Comparison of ENCODE assay signal across 20 cellular contexts in genomic region chr6:166855416-166855815, GRCh38.
"Had no signal": no experiment of that assay in that cellular context is flagged by ENCODE, and none has a peak within 500 bp of the region (broad histone marks: within the 10 kb centered on the region; RNA-seq: fewer than 3 reads in every experiment).

No MANE protein-coding gene starts in this region.

- ATAC-seq: activated CD4-positive, alpha-beta T cell treated with anti-CD3 and anti-CD28 coated beads for 36 hours; activated T-cell treated with anti-CD3 and anti-CD28 coated beads, Interleukin-2, amount 50 U/mL, for 4 hours; heart right ventricle; left lung had no signal

- DNase-seq: activated B cell treated with CpG ODN at 0.5 μM for 24 hours; activated CD4-positive, alpha-beta T cell treated with anti-CD3 and anti-CD28 coated beads for 36 hours; activated CD4-positive, alpha-beta T cell treated with anti-CD3 and anti-CD28 coated beads, Interleukin-2, amount 50 U/mL, for 4 hours; activated CD8-positive, alpha-beta memory T cell treated with anti-CD3 and anti-CD28 coated beads, Interleukin-2, amount 50 U/mL, for 48 hours; activated naive CD4-positive, alpha-beta T cell treated with anti-CD3 and anti-CD28 coated beads for 36 hours; activated T-cell treated with anti-CD3 and anti-CD28 coated beads, Interleukin-2, amount 50 U/mL, for 4 hours; cerebellar nuclear complex; heart right ventricle; left lung; naive B cell; posterior cingulate gyrus; spleen; stimulated activated CD4-positive, alpha-beta T cell treated with anti-CD3 and anti-CD28 coated beads, Interleukin-4, amount 100 ng/mL, for 1 hour; stimulated activated naive CD4-positive, alpha-beta T cell; T-helper 9 cell; testis; trophoblast cell; uterus had no signal

- H3K4me3 Mint-ChIP-seq: activated B cell treated with CpG ODN at 0.5 μM for 24 hours; activated CD4-positive, alpha-beta T cell treated with anti-CD3 and anti-CD28 coated beads for 36 hours; activated naive CD4-positive, alpha-beta T cell treated with anti-CD3 and anti-CD28 coated beads for 36 hours; activated T-cell treated with anti-CD3 and anti-CD28 coated beads, Interleukin-2, amount 50 U/mL, for 4 hours; naive B cell; neural progenitor cell had no signal

- H3K27me3 Mint-ChIP-seq: activated B cell treated with CpG ODN at 0.5 μM for 24 hours, naive B cell had no signal

- H3K27ac Mint-ChIP-seq: activated B cell treated with CpG ODN at 0.5 μM for 24 hours; activated CD4-positive, alpha-beta T cell treated with anti-CD3 and anti-CD28 coated beads for 36 hours; activated naive CD4-positive, alpha-beta T cell treated with anti-CD3 and anti-CD28 coated beads for 36 hours; activated T-helper 2 cell treated with anti-CD3 and anti-CD28 coated beads, Interferon-gamma antibody, Interleukin-2, Interleukin-4, amounts not matched to agents 10 μg/mL and 5 μg/mL and 100 μg/mL, durations not matched to agents 14 hours and 24 hours and 36 hours; neural progenitor cell had no signal

- H3K9me3 Mint-ChIP-seq: activated B cell treated with CpG ODN at 0.5 μM for 24 hours; activated naive CD4-positive, alpha-beta T cell treated with anti-CD3 and anti-CD28 coated beads for 36 hours; activated T-cell treated with anti-CD3 and anti-CD28 coated beads, Interleukin-2, amount 50 U/mL, for 4 hours; activated T-helper 2 cell treated with anti-CD3 and anti-CD28 coated beads, Interferon-gamma antibody, Interleukin-2, Interleukin-4, amounts not matched to agents 10 μg/mL and 5 μg/mL and 100 μg/mL, durations not matched to agents 14 hours and 24 hours and 36 hours had no signal
